8 cellular contexts compared by ENCODE assay signal in genomic region chr2:218396688-218397501, GRCh38. TPM values are rescaled to one million over a fixed set of nuclear protein-coding genes. Genes with fewer than 3 reads are reported as not detected.
DNase-seq lines count a peak whose midpoint lies in the region; ATAC-seq and TF ChIP-seq lines count a peak whose summit lies in the region.

No MANE protein-coding gene starts in this region.

- H3K36me3 Mint-ChIP-seq in activated naive CD8-positive, alpha-beta T cell treated with anti-CD3 and anti-CD28 coated beads, Interleukin-2, amount 50 U/mL, for 24 hours (ENCODE audit: low read depth), result no peaks in the 10 kb centered on the region

- DNase-seq in COR-L47 (lab: John Stamatoyannopoulos, UW) (peak; percentile 82), LoVo (ENCODE audit: low spot score) (peak; percentile 44), SJCRH30 (peak; percentile 94 to 96), heart left ventricle (peak; percentile 84 to 92 (median 88)), posterior cingulate gyrus (peak in 9 of 10 donors; percentile 34 to 92 (median 61)), T1000 (lab: John Stamatoyannopoulos, UW) (no peak)
- DNase-seq in activated naive CD8-positive, alpha-beta T cell treated with anti-CD3 and anti-CD28 coated beads, Interleukin-2, amount 50 U/mL, for 24 hours, result peak; percentile 71

- H3K27ac ChIP-seq in SJCRH30, result peak overlapping the region; percentile 99
- peak overlapping the region; percentile 99 to 100 (median 100) for H3K27ac ChIP-seq in heart left ventricle

- H3K4me3 Mint-ChIP-seq in activated naive CD8-positive, alpha-beta T cell treated with anti-CD3 and anti-CD28 coated beads, Interleukin-2, amount 50 U/mL, for 24 hours, result peak overlapping the region; percentile 85

- H3K36me3 ChIP-seq in SJCRH30 (no peaks in the 10 kb centered on the region), heart left ventricle (peaks cover 0 to 10% (median 6%) of the 10 kb centered on the region in 9 donors)

- H3K9me3 Mint-ChIP-seq in activated naive CD8-positive, alpha-beta T cell treated with anti-CD3 and anti-CD28 coated beads, Interleukin-2, amount 50 U/mL, for 24 hours, result no peaks in the 10 kb centered on the region

- WGBS in heart left ventricle, 4 donors, result 1 to 4% (median 2%) methylated on average over 26 to 28 of the region's 28 CpGs

- H3K4me1 ChIP-seq in SJCRH30 (no peaks in the 10 kb centered on the region; the same call in 1 of the 2 replicates), heart left ventricle (peaks cover 6 to 60% (median 37%) of the 10 kb centered on the region in 12 donors)

- H3K27me3 ChIP-seq in SJCRH30 (no peaks in the 10 kb centered on the region), heart left ventricle (no peaks in the 10 kb centered on the region)

- intact Hi-C loops in heart left ventricle (cut with DNase I) (loop anchor here in 8 of 10 donors (1.0 to 10.0 kb wide), 12 partner anchors 9 to 212 kb away; partner anchors contain the start of genes AAMP (in 4 of the 8), PNKD (in 4 of the 8), TMBIM1 (in 2 of the 8) and ARPC2 (in 1 of the 8)), posterior cingulate gyrus (cut with DNase I) (loop anchor here (2.0 to 5.0 kb wide), 4 partner anchors 95 to 180 kb away; partner anchors contain the start of gene ARPC2)

- no peaks in the 10 kb centered on the region for H3K27me3 Mint-ChIP-seq in activated naive CD8-positive, alpha-beta T cell treated with anti-CD3 and anti-CD28 coated beads, Interleukin-2, amount 50 U/mL, for 24 hours

- H3K27ac Mint-ChIP-seq in activated naive CD8-positive, alpha-beta T cell treated with anti-CD3 and anti-CD28 coated beads, Interleukin-2, amount 50 U/mL, for 24 hours, result peak overlapping the region; percentile 74

- peak overlapping the region; percentile 82 for H3K4me3 ChIP-seq in SJCRH30
- peak overlapping the region; percentile 63 to 100 (median 96) for H3K4me3 ChIP-seq in heart left ventricle

- TF ChIP-seq POLR2A in heart left ventricle (IDR thresholded peaks at IDR 0.05), result no peak

- H3K4me1 Mint-ChIP-seq in activated naive CD8-positive, alpha-beta T cell treated with anti-CD3 and anti-CD28 coated beads, Interleukin-2, amount 50 U/mL, for 24 hours, result peaks cover 46% of the 10 kb centered on the region

- H3K9me3 ChIP-seq in SJCRH30 (replicated peaks) (no peaks in the 10 kb centered on the region), heart left ventricle (no peaks in the 10 kb centered on the region)

- ATAC-seq in activated naive CD8-positive, alpha-beta T cell treated with anti-CD3 and anti-CD28 coated beads, Interleukin-2, amount 50 U/mL, for 24 hours, result no peak
- peak; percentile 2 to 46 (median 14) for ATAC-seq in heart left ventricle
- ATAC-seq in HG03175 (IDR thresholded peaks at IDR 0.05; ENCODE audit: unreplicated experiment), result no peak

- TF ChIP-seq CTCF in heart left ventricle (IDR thresholded peaks at IDR 0.05), result no peak

RNA-seq across cellular contexts. Expression of gene CTDSP1, which starts 2.8 kb away (rescaled TPM):
- total RNA-seq in SJCRH30 (2014; rRNA removed; shearing (Covaris generic)), result 61.5 and 69.9 TPM in 2 replicates
- total RNA-seq in heart left ventricle, result 100 to 1,000 TPM in 2 of 9 donors, 10 to 100 TPM in 7; 67.4 to 115 (median 93.8) TPM
- 100 to 1,000 TPM in 1 of 2 donors, 10 to 100 TPM in 1; 74.4 to 121 TPM for polyA plus RNA-seq in heart left ventricle

RNA-seq across cellular contexts. Expression of gene SLC11A1, which starts 14.8 kb away (rescaled TPM):
- 0.35 and 0.36 TPM in 2 replicates for total RNA-seq in SJCRH30 (2014; rRNA removed; shearing (Covaris generic))
- 10 to 100 TPM in 2 of 9 donors, 1 to 10 TPM in 6, under 1 TPM in 1; 0.96 to 31.0 (median 4.3) TPM for total RNA-seq in heart left ventricle
- 1 to 10 TPM; 4.5 to 8.9 TPM for polyA plus RNA-seq in heart left ventricle

RNA-seq across cellular contexts. Expression of gene VIL1, which starts 22.0 kb away (rescaled TPM):
- total RNA-seq in SJCRH30 (2014; rRNA removed; shearing (Covaris generic)), result 0.02 and 0.03 TPM in 2 replicates
- total RNA-seq in heart left ventricle, result not detected
- under 1 TPM; 0.04 to 0.07 TPM for polyA plus RNA-seq in heart left ventricle

RNA-seq across cellular contexts. Expression of gene CATIP, which starts 40.2 kb away (rescaled TPM):
- total RNA-seq in SJCRH30 (2014; rRNA removed; shearing (Covaris generic)), result not detected in 2 replicates
- total RNA-seq in heart left ventricle, result under 1 TPM in 1 of 9 donors, not detected in 8; 0.18 TPM
- polyA plus RNA-seq in heart left ventricle, result under 1 TPM in 1 of 2 donors, not detected in 1; 0.07 TPM

Comparison
In these comparisons a context has a peak if more than half of its experiments do, and no peak if none do; other contexts are left out.
1. ATAC-seq: peak in heart left ventricle (4 of 4); none in activated naive CD8-positive, alpha-beta T cell treated with anti-CD3 and anti-CD28 coated beads, Interleukin-2, amount 50 U/mL, for 24 hours (single experiment) and HG03175 (single experiment).